Comparison of ENCODE assay signal across 13 cellular contexts in the genomic region with DNA sequence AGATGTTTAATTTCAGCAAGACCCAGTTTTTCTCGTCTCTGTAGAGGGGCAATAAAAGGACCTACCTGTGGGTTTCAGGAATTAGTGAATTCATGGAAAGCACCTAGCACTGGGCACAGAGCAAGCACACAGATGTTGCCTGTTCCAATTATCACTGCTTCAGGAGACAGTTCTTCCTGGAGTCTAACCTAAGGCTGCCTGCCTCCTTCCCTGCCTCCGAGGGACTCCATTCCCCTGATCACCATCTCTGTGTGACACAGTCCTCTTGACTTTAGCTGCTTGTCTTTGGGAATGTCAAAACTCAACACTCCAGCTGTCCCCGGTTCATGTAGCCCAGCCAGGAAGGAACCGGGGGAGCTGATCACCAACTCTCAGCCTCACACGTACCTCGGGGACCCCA.
DNase-seq lines count a peak whose midpoint lies in the region; ATAC-seq and TF ChIP-seq lines count a peak whose summit lies in the region.
"Had no signal": no experiment of that assay in that cellular context is flagged by ENCODE, and none has a peak within 500 bp of the region (broad histone marks: within the 10 kb centered on the region; RNA-seq: fewer than 3 reads in every experiment).

No MANE protein-coding gene starts in this region.

- intact Hi-C loops in PC-9 (cut with micrococcal nuclease; ENCODE audit: unreplicated experiment) = no loop called here
- intact Hi-C loops in esophagus squamous epithelium (cut with DNase I) = no loop called here
- intact Hi-C loops in stomach (cut with DNase I; ENCODE audit: low total_unique reads) = no loop called here

- H3K9me3 ChIP-seq in PC-9 (ENCODE audit: insufficient read depth, low read depth) = no peaks in the 10 kb centered on the region
- H3K9me3 ChIP-seq in esophagus squamous epithelium = no peaks in the 10 kb centered on the region
- no peaks in the 10 kb centered on the region for H3K9me3 ChIP-seq in stomach
- H3K9me3 ChIP-seq: ascending aorta, neutrophil had no signal

- no peak overlapping the region for H3K27ac ChIP-seq in PC-9
- H3K27ac ChIP-seq in esophagus squamous epithelium = peak overlapping the region; percentile 64 to 81 (median 67)
- H3K27ac ChIP-seq in stomach = peak overlapping the region; percentile 5 to 69 (median 34)
- H3K27ac ChIP-seq: ascending aorta, neutrophil had no signal

- TF ChIP-seq CTCF in PC-9 (conservative IDR thresholded peaks at IDR 0.05) (no peak), esophagus squamous epithelium (IDR thresholded peaks at IDR 0.05) (no peak), stomach (IDR thresholded peaks at IDR 0.05) (no peak)

- no peak for DNase-seq in activated naive CD4-positive, alpha-beta T cell treated with anti-CD3 and anti-CD28 coated beads, Interleukin-2, amount 10 ng/mL, durations not matched to agents 7 days and 5 days
- no peak for DNase-seq in activated naive CD4-positive, alpha-beta T cell treated with anti-CD3 and anti-CD28 coated beads, Interleukin-2, amount 50 U/mL, for 16 hours
- DNase-seq in PC-9 (no peak), esophagus squamous epithelium (lab: John Stamatoyannopoulos, UW) (no peak), stomach (no peak), NCI-H1694 treated with DMSO at 0.1 percent for 48 hours (lab: John Stamatoyannopoulos, UW) (no peak), NCI-H526 treated with DMSO at 0.1 percent for 48 hours (lab: John Stamatoyannopoulos, UW) (no peak)
- DNase-seq: DMS79, NCI-H446 treated with DMSO at 0.1 percent for 48 hours had no signal

- no TSS peak for BruUV-seq in PC-9 (replicated peaks; lab: Mats Ljungman, UMichigan)

- H3K4me3 ChIP-seq in PC-9 (peak overlapping the region; percentile 44; the same call in 1 of the 2 replicates), esophagus squamous epithelium (no peak overlapping the region), stomach (peak overlapping the region in 1 of 4 donors; percentile 16)
- H3K4me3 ChIP-seq: ascending aorta had no signal

- H3K27ac Mint-ChIP-seq in activated naive CD4-positive, alpha-beta T cell treated with anti-CD3 and anti-CD28 coated beads, Interleukin-2, amount 10 ng/mL, durations not matched to agents 7 days and 5 days = peak overlapping the region; percentile 94
- H3K27ac Mint-ChIP-seq: WTC11 had no signal

- peak overlapping the region; percentile 57 for H3K4me3 Mint-ChIP-seq in activated naive CD4-positive, alpha-beta T cell treated with anti-CD3 and anti-CD28 coated beads, Interleukin-2, amount 10 ng/mL, durations not matched to agents 7 days and 5 days
- H3K4me3 Mint-ChIP-seq: WTC11 had no signal

- POLR2A ChIA-PET in PC-9 (lab: Charles Lee; ENCODE audit: unreplicated experiment) = interaction anchor here (0.6 to 0.7 kb wide), 4 partner anchors 8 to 95 kb away, joined by 3 to 5 read pairs (median 3); no protein-coding TSS in a partner anchor

- WGBS in esophagus squamous epithelium, 2 donors = 48 to 50% methylated on average over 6 of the region's 6 CpGs
- WGBS in stomach, 5 donors = 29 to 47% (median 36%) methylated on average over 6 of the region's 6 CpGs

- no peaks in the 10 kb centered on the region for H3K36me3 Mint-ChIP-seq in activated naive CD4-positive, alpha-beta T cell treated with anti-CD3 and anti-CD28 coated beads, Interleukin-2, amount 10 ng/mL, durations not matched to agents 7 days and 5 days
- H3K36me3 Mint-ChIP-seq: WTC11 had no signal

- no peak for ATAC-seq in HG03571 (IDR thresholded peaks at IDR 0.05; ENCODE audit: unreplicated experiment)
- ATAC-seq: WTC11 had no signal

- H2AFZ ChIP-seq in PC-9 = peak overlapping the region; percentile 62; the same call in 1 of the 2 replicates

- H3K36me3 ChIP-seq in PC-9 (ENCODE audit: low read depth) = no peaks in the 10 kb centered on the region
- no peaks in the 10 kb centered on the region for H3K36me3 ChIP-seq in esophagus squamous epithelium
- no peaks in the 10 kb centered on the region for H3K36me3 ChIP-seq in stomach
- H3K36me3 ChIP-seq: ascending aorta, neutrophil had no signal

- H3K9me3 Mint-ChIP-seq in activated naive CD4-positive, alpha-beta T cell treated with anti-CD3 and anti-CD28 coated beads, Interleukin-2, amount 10 ng/mL, durations not matched to agents 7 days and 5 days = no peaks in the 10 kb centered on the region

- H3F3A ChIP-seq in PC-9 (ENCODE audit: insufficient read depth, low read depth) = peaks cover 34% of the 10 kb centered on the region

- CTCF ChIA-PET in activated naive CD4-positive, alpha-beta T cell treated with anti-CD3 and anti-CD28 coated beads, Interleukin-2, amount 10 ng/mL, durations not matched to agents 7 days and 5 days (lab: Charles Lee) = interaction anchor here (1.0 to 1.9 kb wide), 3 partner anchors 14 to 108 kb away, joined by 3 to 6 read pairs (median 3); no protein-coding TSS in a partner anchor
- CTCF ChIA-PET in PC-9 (lab: Charles Lee) = interaction anchor here (0.7 kb wide), 1 partner anchor 41 kb away, joined by 3 read pairs; no protein-coding TSS in a partner anchor

- peaks cover 36% of the 10 kb centered on the region for H3K4me1 Mint-ChIP-seq in activated naive CD4-positive, alpha-beta T cell treated with anti-CD3 and anti-CD28 coated beads, Interleukin-2, amount 10 ng/mL, durations not matched to agents 7 days and 5 days

- TF ChIP-seq EP300 in stomach (IDR thresholded peaks at IDR 0.05) = no peak

- H3K27me3 Mint-ChIP-seq in activated naive CD4-positive, alpha-beta T cell treated with anti-CD3 and anti-CD28 coated beads, Interleukin-2, amount 10 ng/mL, durations not matched to agents 7 days and 5 days = peaks cover 76% of the 10 kb centered on the region

- H3K4me2 ChIP-seq in PC-9 = peak overlapping the region; percentile 79

- no peaks in the 10 kb centered on the region for H4K20me1 ChIP-seq in PC-9 (ENCODE audit: insufficient read depth)

- TF ChIP-seq POLR2A in esophagus squamous epithelium (IDR thresholded peaks at IDR 0.05) (no peak), stomach (IDR thresholded peaks at IDR 0.05) (no peak)

- peaks cover 42% of the 10 kb centered on the region for H3K4me1 ChIP-seq in PC-9 (replicated peaks; ENCODE audit: insufficient read depth)
- peaks cover 0 to 49% (median 23%) of the 10 kb centered on the region in 3 donors for H3K4me1 ChIP-seq in esophagus squamous epithelium
- peaks cover 5 to 31% (median 17%) of the 10 kb centered on the region in 4 donors for H3K4me1 ChIP-seq in stomach
- H3K4me1 ChIP-seq: ascending aorta had no signal

- H3K27me3 ChIP-seq in PC-9 (ENCODE audit: insufficient read depth, low read depth) (no peaks in the 10 kb centered on the region), esophagus squamous epithelium (peaks cover 0 to 47% (median 0%) of the 10 kb centered on the region in 4 donors), stomach (peaks cover 0 to 38% (median 0%) of the 10 kb centered on the region in 3 donors)
- H3K27me3 ChIP-seq: ascending aorta had no signal

- no peaks in the 10 kb centered on the region for H3K79me2 ChIP-seq in PC-9 (ENCODE audit: low read depth)

- H3K9me2 ChIP-seq in PC-9 (ENCODE audit: insufficient read depth) = no peaks in the 10 kb centered on the region
